In the genomic region with DNA sequence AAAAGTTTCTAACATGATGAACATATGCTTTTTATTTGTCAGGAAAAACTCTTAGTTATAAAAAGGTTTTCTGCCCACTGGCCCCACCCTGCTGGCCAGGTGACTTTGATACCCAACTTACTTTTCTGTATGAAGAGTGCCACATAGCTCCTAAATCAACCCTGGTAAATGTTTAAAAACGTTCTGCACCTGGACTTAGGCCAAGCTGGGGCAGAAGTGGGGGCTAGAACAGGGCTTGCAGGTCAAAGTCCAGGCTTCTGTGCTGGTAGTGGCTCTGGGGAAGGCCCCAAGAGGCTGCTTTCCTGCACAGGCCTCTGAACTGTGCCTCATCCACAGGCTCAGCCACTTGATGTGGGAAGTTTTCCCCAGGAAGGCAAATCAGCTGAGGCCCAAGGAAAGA, we compare ENCODE assay signal across 1 cellular context.
TF ChIP-seq lines count a peak whose summit lies in the region.

No MANE protein-coding gene starts in this region.

TF ChIP-seq in HepG2, 621 proteins besides CTCF, POLR2A, EP300 and RAD21 (continued from another document):
- TF ChIP-seq SPEN (CRISPR knock-in tag; IDR thresholded peaks at IDR 0.05; ENCODE audit: low read depth), result peak; percentile 53; the same call in 1 of the 2 replicates
- TF ChIP-seq, protein P1, sequence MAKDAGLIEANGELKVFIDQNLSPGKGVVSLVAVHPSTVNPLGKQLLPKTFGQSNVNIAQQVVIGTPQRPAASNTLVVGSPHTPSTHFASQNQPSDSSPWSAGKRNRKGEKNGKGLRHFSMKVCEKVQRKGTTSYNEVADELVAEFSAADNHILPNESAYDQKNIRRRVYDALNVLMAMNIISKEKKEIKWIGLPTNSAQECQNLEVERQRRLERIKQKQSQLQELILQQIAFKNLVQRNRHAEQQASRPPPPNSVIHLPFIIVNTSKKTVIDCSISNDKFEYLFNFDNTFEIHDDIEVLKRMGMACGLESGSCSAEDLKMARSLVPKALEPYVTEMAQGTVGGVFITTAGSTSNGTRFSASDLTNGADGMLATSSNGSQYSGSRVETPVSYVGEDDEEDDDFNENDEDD (CRISPR knock-in tag; IDR thresholded peaks at IDR 0.05; ENCODE audit: borderline replicate concordance), result no peak
- TF ChIP-seq ZFX (CRISPR knock-in tag; IDR thresholded peaks at IDR 0.05; ENCODE audit: low read depth), result peak; percentile 58; the same call in 1 of the 2 replicates
- TF ChIP-seq ATM (IDR thresholded peaks at IDR 0.05; ENCODE audit: borderline replicate concordance), result no peak
- no peak for TF ChIP-seq ZNF556 (CRISPR knock-in tag; IDR thresholded peaks at IDR 0.05; ENCODE audit: borderline replicate concordance)
- no peak for TF ChIP-seq NAIF1 (CRISPR knock-in tag; IDR thresholded peaks at IDR 0.05; ENCODE audit: borderline replicate concordance)
- 0 out of 2 replicates have a peak, but pooled peaks have one; percentile 23 for TF ChIP-seq SALL1 (CRISPR knock-in tag; IDR thresholded peaks at IDR 0.05)
- TF ChIP-seq ZNF550 (CRISPR knock-in tag; IDR thresholded peaks at IDR 0.05; ENCODE audit: borderline replicate concordance), result no peak
- peak; percentile 13; the same call in 1 of the 2 replicates for TF ChIP-seq KDM6A (CRISPR knock-in tag; IDR thresholded peaks at IDR 0.05; ENCODE audit: low read depth)
- TF ChIP-seq, protein P2, sequence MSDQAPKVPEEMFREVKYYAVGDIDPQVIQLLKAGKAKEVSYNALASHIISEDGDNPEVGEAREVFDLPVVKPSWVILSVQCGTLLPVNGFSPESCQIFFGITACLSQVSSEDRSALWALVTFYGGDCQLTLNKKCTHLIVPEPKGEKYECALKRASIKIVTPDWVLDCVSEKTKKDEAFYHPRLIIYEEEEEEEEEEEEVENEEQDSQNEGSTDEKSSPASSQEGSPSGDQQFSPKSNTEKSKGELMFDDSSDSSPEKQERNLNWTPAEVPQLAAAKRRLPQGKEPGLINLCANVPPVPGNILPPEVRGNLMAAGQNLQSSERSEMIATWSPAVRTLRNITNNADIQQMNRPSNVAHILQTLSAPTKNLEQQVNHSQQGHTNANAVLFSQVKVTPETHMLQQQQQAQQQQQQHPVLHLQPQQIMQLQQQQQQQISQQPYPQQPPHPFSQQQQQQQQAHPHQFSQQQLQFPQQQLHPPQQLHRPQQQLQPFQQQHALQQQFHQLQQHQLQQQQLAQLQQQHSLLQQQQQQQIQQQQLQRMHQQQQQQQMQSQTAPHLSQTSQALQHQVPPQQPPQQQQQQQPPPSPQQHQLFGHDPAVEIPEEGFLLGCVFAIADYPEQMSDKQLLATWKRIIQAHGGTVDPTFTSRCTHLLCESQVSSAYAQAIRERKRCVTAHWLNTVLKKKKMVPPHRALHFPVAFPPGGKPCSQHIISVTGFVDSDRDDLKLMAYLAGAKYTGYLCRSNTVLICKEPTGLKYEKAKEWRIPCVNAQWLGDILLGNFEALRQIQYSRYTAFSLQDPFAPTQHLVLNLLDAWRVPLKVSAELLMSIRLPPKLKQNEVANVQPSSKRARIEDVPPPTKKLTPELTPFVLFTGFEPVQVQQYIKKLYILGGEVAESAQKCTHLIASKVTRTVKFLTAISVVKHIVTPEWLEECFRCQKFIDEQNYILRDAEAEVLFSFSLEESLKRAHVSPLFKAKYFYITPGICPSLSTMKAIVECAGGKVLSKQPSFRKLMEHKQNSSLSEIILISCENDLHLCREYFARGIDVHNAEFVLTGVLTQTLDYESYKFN (CRISPR knock-in tag; conservative IDR thresholded peaks at IDR 0.05), result peak; percentile 64
- TF ChIP-seq, protein P3, sequence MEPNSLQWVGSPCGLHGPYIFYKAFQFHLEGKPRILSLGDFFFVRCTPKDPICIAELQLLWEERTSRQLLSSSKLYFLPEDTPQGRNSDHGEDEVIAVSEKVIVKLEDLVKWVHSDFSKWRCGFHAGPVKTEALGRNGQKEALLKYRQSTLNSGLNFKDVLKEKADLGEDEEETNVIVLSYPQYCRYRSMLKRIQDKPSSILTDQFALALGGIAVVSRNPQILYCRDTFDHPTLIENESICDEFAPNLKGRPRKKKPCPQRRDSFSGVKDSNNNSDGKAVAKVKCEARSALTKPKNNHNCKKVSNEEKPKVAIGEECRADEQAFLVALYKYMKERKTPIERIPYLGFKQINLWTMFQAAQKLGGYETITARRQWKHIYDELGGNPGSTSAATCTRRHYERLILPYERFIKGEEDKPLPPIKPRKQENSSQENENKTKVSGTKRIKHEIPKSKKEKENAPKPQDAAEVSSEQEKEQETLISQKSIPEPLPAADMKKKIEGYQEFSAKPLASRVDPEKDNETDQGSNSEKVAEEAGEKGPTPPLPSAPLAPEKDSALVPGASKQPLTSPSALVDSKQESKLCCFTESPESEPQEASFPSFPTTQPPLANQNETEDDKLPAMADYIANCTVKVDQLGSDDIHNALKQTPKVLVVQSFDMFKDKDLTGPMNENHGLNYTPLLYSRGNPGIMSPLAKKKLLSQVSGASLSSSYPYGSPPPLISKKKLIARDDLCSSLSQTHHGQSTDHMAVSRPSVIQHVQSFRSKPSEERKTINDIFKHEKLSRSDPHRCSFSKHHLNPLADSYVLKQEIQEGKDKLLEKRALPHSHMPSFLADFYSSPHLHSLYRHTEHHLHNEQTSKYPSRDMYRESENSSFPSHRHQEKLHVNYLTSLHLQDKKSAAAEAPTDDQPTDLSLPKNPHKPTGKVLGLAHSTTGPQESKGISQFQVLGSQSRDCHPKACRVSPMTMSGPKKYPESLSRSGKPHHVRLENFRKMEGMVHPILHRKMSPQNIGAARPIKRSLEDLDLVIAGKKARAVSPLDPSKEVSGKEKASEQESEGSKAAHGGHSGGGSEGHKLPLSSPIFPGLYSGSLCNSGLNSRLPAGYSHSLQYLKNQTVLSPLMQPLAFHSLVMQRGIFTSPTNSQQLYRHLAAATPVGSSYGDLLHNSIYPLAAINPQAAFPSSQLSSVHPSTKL (CRISPR knock-in tag; IDR thresholded peaks at IDR 0.05), result peak; percentile 21; the same call in 1 of the 2 replicates
- 0 out of 2 replicates have a peak, but pooled peaks have one; percentile 41 for TF ChIP-seq HNF4G (IDR thresholded peaks at IDR 0.05; ENCODE audit: borderline replicate concordance, low read depth, low read length)
- TF ChIP-seq HNF4G (CRISPR knock-in tag; IDR thresholded peaks at IDR 0.05; ENCODE audit: borderline replicate concordance, low read depth), result peak; percentile 57; the same call in 1 of the 2 replicates
- TF ChIP-seq, protein P4, sequence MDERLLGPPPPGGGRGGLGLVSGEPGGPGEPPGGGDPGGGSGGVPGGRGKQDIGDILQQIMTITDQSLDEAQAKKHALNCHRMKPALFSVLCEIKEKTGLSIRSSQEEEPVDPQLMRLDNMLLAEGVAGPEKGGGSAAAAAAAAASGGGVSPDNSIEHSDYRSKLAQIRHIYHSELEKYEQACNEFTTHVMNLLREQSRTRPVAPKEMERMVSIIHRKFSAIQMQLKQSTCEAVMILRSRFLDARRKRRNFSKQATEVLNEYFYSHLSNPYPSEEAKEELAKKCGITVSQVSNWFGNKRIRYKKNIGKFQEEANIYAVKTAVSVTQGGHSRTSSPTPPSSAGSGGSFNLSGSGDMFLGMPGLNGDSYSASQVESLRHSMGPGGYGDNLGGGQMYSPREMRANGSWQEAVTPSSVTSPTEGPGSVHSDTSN (CRISPR knock-in tag; IDR thresholded peaks at IDR 0.05), result no peak
- no peak for TF ChIP-seq GLI4 (CRISPR knock-in tag; IDR thresholded peaks at IDR 0.05; ENCODE audit: borderline replicate concordance)
- 0 out of 2 replicates have a peak, but pooled peaks have one; percentile 19 for TF ChIP-seq GATAD2A (CRISPR knock-in tag; IDR thresholded peaks at IDR 0.05)
- no peak for TF ChIP-seq SP1 (IDR thresholded peaks at IDR 0.05)
- no peak for TF ChIP-seq SP1 (CRISPR knock-in tag; IDR thresholded peaks at IDR 0.05)
- TF ChIP-seq ZNF747 (CRISPR knock-in tag; IDR thresholded peaks at IDR 0.05; ENCODE audit: borderline replicate concordance), result no peak
- 0 out of 2 replicates have a peak, but pooled peaks have one; percentile 23 for TF ChIP-seq ZNF670 (CRISPR knock-in tag; IDR thresholded peaks at IDR 0.05; ENCODE audit: borderline replicate concordance)
TF ChIP-seq in HepG2: peak in this region for 13.
